ENCODE assay signal across 8 cellular contexts in the genomic region with DNA sequence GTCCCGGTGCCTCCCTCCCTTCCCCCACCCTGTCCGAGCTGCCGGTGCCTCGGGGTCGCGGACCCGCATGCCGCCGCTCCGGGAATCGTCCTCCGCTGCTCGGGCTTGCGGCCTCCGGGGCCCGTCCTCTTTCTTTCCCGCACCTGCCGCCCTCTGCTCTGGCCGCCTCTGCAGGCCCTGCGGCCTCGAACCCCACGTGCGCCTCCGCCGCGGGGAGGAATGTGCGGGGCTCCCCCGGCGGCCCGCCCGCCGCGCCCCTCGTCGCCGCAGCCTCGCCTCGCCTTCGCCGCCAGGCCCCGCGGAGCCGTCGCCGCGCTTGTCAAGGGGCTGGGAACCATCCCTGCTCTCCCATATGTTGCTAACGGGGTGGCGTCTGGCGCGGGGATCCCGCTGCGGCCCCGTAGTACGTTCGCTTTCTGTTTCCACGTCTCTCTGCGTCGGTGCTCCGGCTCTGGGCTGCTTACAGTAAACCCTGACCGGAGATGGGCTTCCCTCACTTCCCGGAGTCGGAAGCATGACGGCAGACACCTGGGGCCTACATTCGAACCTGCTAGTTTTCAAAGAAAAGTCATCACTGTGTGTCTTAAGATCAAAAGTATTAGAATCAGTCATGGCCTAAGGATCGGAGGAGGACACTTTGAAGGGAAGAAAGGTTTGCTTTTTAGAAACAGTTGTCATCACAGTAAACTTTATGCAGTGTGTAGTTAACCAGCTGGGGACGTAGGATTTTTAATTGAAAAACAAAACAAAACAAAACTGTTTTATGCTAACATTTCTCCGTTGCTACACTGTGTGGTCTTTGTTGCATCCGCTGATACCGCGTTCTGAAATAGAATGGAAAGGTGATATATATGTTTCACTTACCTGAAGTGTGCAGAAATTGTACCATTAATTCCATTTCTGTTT.
DNase-seq lines count a peak whose midpoint lies in the region; ATAC-seq and TF ChIP-seq lines count a peak whose summit lies in the region.

No MANE protein-coding gene starts in this region.

- TF ChIP-seq CTCF in suprapubic skin (IDR thresholded peaks at IDR 0.05) = no peak

- no peaks in the 10 kb centered on the region for H3K27me3 ChIP-seq in suprapubic skin

- H3K9me3 ChIP-seq in suprapubic skin = no peaks in the 10 kb centered on the region

- peaks cover 39% of the 10 kb centered on the region for H3K4me1 ChIP-seq in suprapubic skin

- no peaks in the 10 kb centered on the region for H3K36me3 ChIP-seq in suprapubic skin

- peak; percentile 42 for ATAC-seq in GM19452 (IDR thresholded peaks at IDR 0.05; ENCODE audit: unreplicated experiment)
- ATAC-seq in HG03571 (IDR thresholded peaks at IDR 0.05; ENCODE audit: unreplicated experiment) = peak; percentile 42

- DNase-seq in COR-L47 (lab: John Stamatoyannopoulos, UW) (peak; percentile 39), RKO (ENCODE audit: low spot score) (peak; percentile 75), activated gamma-delta T cell treated with Interleukin-2 at 50 U/mL for 16 hours (peak; percentile 53), foreskin melanocyte (peak; percentile 30), nucleus accumbens (lab: John Stamatoyannopoulos, UW) (peak in 53 of 56 donors; percentile 6 to 83 (median 52)), suprapubic skin (ENCODE audit: low spot score in 2 of 2) (peak; percentile 79 to 88)

- peak in 1 of 2 donors; percentile 36 for TF ChIP-seq POLR2A in suprapubic skin (IDR thresholded peaks at IDR 0.05)

- peak overlapping the region; percentile 92 for H3K4me3 ChIP-seq in suprapubic skin

- WGBS in suprapubic skin = under 1% methylated on average over 57 of the region's 70 CpGs

- peak overlapping the region; percentile 98 for H3K27ac ChIP-seq in suprapubic skin

- no peak for TF ChIP-seq EP300 in suprapubic skin (IDR thresholded peaks at IDR 0.05)

Comparison
In these comparisons a context has a peak if more than half of its experiments do, and no peak if none do; other contexts are left out.
1. Peak in every context shown above with its lines: DNase-seq, ATAC-seq, H3K4me3 ChIP-seq and H3K27ac ChIP-seq.
2. DNase-seq: peak in every context shown above with its lines; median percentile 84 in suprapubic skin; 75 in RKO; 53 in activated gamma-delta T cell treated with Interleukin-2 at 50 U/mL for 16 hours; 52 in nucleus accumbens; 39 in COR-L47; 30 in foreskin melanocyte.